Comparison of ENCODE assay signal across 17 cellular contexts in genomic region chr5:127326438-127326837, GRCh38. TPM values are rescaled to one million over a fixed set of nuclear protein-coding genes. Genes with fewer than 3 reads are reported as not detected.
DNase-seq lines count a peak whose midpoint lies in the region; ATAC-seq, FAIRE-seq and TF ChIP-seq lines count a peak whose summit lies in the region.
"Had no signal": no experiment of that assay in that cellular context is flagged by ENCODE, and none has a peak within 500 bp of the region (broad histone marks: within the 10 kb centered on the region; RNA-seq: fewer than 3 reads in every experiment).

No MANE protein-coding gene starts in this region.

- no peak overlapping the region for H2BK20ac ChIP-seq in H9 (ENCODE audit: low read depth, low read length, poor library complexity, severe bottlenecking)

- H3K4ac ChIP-seq in H9 (ENCODE audit: low read depth, low read length) (no peak overlapping the region), mesendoderm (ENCODE audit: low read depth, low read length) (no peak overlapping the region)

- peaks cover 3% of the 10 kb centered on the region for H4K20me1 ChIP-seq in H9 (ENCODE audit: control insufficient read depth, insufficient read depth, insufficient read length)
- H4K20me1 ChIP-seq: BLaER1 had no signal

- no peak overlapping the region for H3K27ac ChIP-seq in C4-2B
- H3K27ac ChIP-seq in H9 (ENCODE audit: insufficient read length, low read depth, low read length) = no peak overlapping the region
- H3K27ac ChIP-seq in mesendoderm (ENCODE audit: low read depth, low read length) = no peak overlapping the region
- H3K27ac ChIP-seq: BLaER1, GM23248 had no signal

- H3K23ac ChIP-seq in H9 (ENCODE audit: insufficient read length, low read depth, low read length) (no peak overlapping the region), mesendoderm (ENCODE audit: low read length) (no peak overlapping the region)

- no peaks in the 10 kb centered on the region for H3K9me3 ChIP-seq in H9 (ENCODE audit: control insufficient read depth, low read depth, low read length)
- H3K9me3 ChIP-seq: BLaER1, MG63 had no signal

- H3K14ac ChIP-seq in H9 (ENCODE audit: insufficient read depth, low read length) = no peak overlapping the region

- CTCF ChIA-PET in HEK293T (lab: Yijun Ruan, JAX) = interaction anchor here (1.2 kb wide), 1 partner anchor 12 kb away, joined by 4 read pairs; no protein-coding TSS in a partner anchor

- no peak for FAIRE-seq in GM19239 (lab: Jason Lieb, UNC)

- H2BK15ac ChIP-seq in H9 (ENCODE audit: low read depth, low read length) (no peak overlapping the region), mesendoderm (replicated peaks; ENCODE audit: low read depth) (no peak overlapping the region)

- H3K56ac ChIP-seq in H9 (ENCODE audit: insufficient read length, low read depth, low read length) (no peak overlapping the region), mesendoderm (ENCODE audit: low read length) (no peak overlapping the region)

- POLR2A ChIA-PET in HEK293T (lab: Yijun Ruan, JAX) = no interaction called here

- H3K27me3 Mint-ChIP-seq in H9 (ENCODE audit: low read depth) = no peaks in the 10 kb centered on the region

- no peak overlapping the region for H4K5ac ChIP-seq in H9 (ENCODE audit: insufficient read length, low read depth, low read length)
- H4K5ac ChIP-seq in mesendoderm (ENCODE audit: low read length) = no peak overlapping the region

- H2BK12ac ChIP-seq in H9 (ENCODE audit: insufficient read length, low read depth, low read length) = no peak overlapping the region

- H2BK5ac ChIP-seq in H9 (ENCODE audit: insufficient read length, low read length) (no peak overlapping the region), mesendoderm (ENCODE audit: low read length) (no peak overlapping the region)

- H3K79me1 ChIP-seq in H9 (ENCODE audit: insufficient read depth, low read depth, low read length, poor library complexity, severe bottlenecking) (no peaks in the 10 kb centered on the region), mesendoderm (ENCODE audit: low read length) (no peaks in the 10 kb centered on the region)

- H3K27me3 ChIP-seq in H9 (ENCODE audit: insufficient read depth, low read length) (no peaks in the 10 kb centered on the region), mesendoderm (ENCODE audit: insufficient read depth, low read length, poor library complexity) (no peaks in the 10 kb centered on the region)
- H3K27me3 ChIP-seq: BLaER1 had no signal

- H3K4me1 Mint-ChIP-seq in H9 = peaks cover 63 to 74% of the 10 kb centered on the region in 2 experiments

- TF ChIP-seq CTCF in C4-2B (conservative IDR thresholded peaks at IDR 0.05) (peak; percentile 32; the same call in 1 of the 2 replicates), H9 (conservative IDR thresholded peaks at IDR 0.05) (peak; percentile 42)

- H3K23me2 ChIP-seq in H9 (ENCODE audit: insufficient read length, low read depth, low read length, poor library complexity, severe bottlenecking) = no peaks in the 10 kb centered on the region

- no peak overlapping the region for H3K4me3 Mint-ChIP-seq in H9
- H3K4me3 Mint-ChIP-seq: T-helper 17 cell had no signal

- H2AK5ac ChIP-seq in H9 (ENCODE audit: insufficient read length, low read length) = no peak overlapping the region
- H2AK5ac ChIP-seq in mesendoderm (ENCODE audit: low read length) = no peak overlapping the region

- no peaks in the 10 kb centered on the region for H3K36me3 ChIP-seq in mesendoderm (ENCODE audit: control insufficient read depth, insufficient read depth, low read length)
- H3K36me3 ChIP-seq: BLaER1, MG63 had no signal

- no peak overlapping the region for H2AFZ ChIP-seq in H9 (ENCODE audit: low read length)
- H2AFZ ChIP-seq: GM23248 had no signal

- H3K79me2 ChIP-seq in H9 (ENCODE audit: insufficient read depth, low read length) (peaks cover 2% of the 10 kb centered on the region; the same call in 1 of the 2 replicates), mesendoderm (ENCODE audit: control insufficient read depth, insufficient read depth, low read length) (no peaks in the 10 kb centered on the region)

- no peak overlapping the region for H4K8ac ChIP-seq in H9 (replicated peaks; ENCODE audit: insufficient read length, low read depth, low read length)
- no peak overlapping the region for H4K8ac ChIP-seq in mesendoderm (ENCODE audit: low read depth, low read length)

- ATAC-seq in GM18868 (IDR thresholded peaks at IDR 0.05; ENCODE audit: unreplicated experiment) = no peak
- ATAC-seq: T-helper 17 cell had no signal

- no peaks in the 10 kb centered on the region for H3K9me3 Mint-ChIP-seq in H9

- no peak overlapping the region for H2BK120ac ChIP-seq in H9 (ENCODE audit: low read depth, low read length, poor library complexity, severe bottlenecking)
- no peak overlapping the region for H2BK120ac ChIP-seq in mesendoderm (ENCODE audit: low read depth, low read length)

- H3K4me3 ChIP-seq in mesendoderm (ENCODE audit: low read length) = no peak overlapping the region
- H3K4me3 ChIP-seq: BLaER1, GM23248, MG63 had no signal

- H3K4me1 ChIP-seq in H9 (ENCODE audit: insufficient read depth, low read length) (peaks cover 17% of the 10 kb centered on the region; the same call in 1 of the 2 replicates), mesendoderm (ENCODE audit: control insufficient read depth, low read depth, low read length) (peaks cover 6% of the 10 kb centered on the region)

- peak overlapping the region in 1 of 3 experiments; percentile 88; a peak in 2 of 7 replicates for H3K27ac Mint-ChIP-seq in H9
- H3K27ac Mint-ChIP-seq: T-helper 17 cell had no signal

- H3T11ph ChIP-seq in H9 (ENCODE audit: low read length) = no peak overlapping the region

- no peak overlapping the region for H3K9ac ChIP-seq in H9 (ENCODE audit: extremely low read depth, insufficient read length, low read length)
- H3K9ac ChIP-seq in mesendoderm (ENCODE audit: low read length) = no peak overlapping the region
- H3K9ac ChIP-seq: BLaER1, GM23248 had no signal

- whole genome bisulfite sequencing in H9 (ENCODE audit: extremely low coverage, insufficient read length, low lambda C conversion rate) = no CpG with 5 or more reads among the region's 4 CpGs
- WGBS in mesendoderm (ENCODE audit: extremely low coverage, insufficient coverage, low lambda C conversion rate) = no CpG with 5 or more reads among the region's 4 CpGs

- DNase-seq in H9 = no peak
- DNase-seq in astrocyte of the hippocampus (ENCODE audit: low read depth, low spot score) = peak; percentile 3
- peak; percentile 30 for DNase-seq in mesendoderm
- DNase-seq in GM19239 (ENCODE audit: insufficient read length, low spot score) = no peak
- DNase-seq in HEK293T (ENCODE audit: extremely low spot score) = no peak
- DNase-seq: GM23248, MG63, NCI-H1105 treated with DMSO at 0.1 percent for 48 hours, NCI-H1694 treated with DMSO at 0.1 percent for 48 hours, NCI-H2107, NCI-H2227 treated with DMSO at 0.1 percent for 48 hours, NCI-H524 treated with DMSO at 0.1 percent for 48 hours, RPMI8226, T-helper 17 cell had no signal

- no peak overlapping the region for H4K91ac ChIP-seq in H9 (ENCODE audit: insufficient read length, low read depth, low read length)

- H3K18ac ChIP-seq in H9 (ENCODE audit: insufficient read length, low read depth, low read length) = no peak overlapping the region
- H3K18ac ChIP-seq in mesendoderm (ENCODE audit: low read length) = no peak overlapping the region

- peaks cover 0 to 4% (median 2%) of the 10 kb centered on the region in 3 experiments; a peak in 2 of 7 replicates for H3K36me3 Mint-ChIP-seq in H9 (ENCODE audit: insufficient read depth in 1 of 3, low read depth in 3 of 3)

- H3K4me2 ChIP-seq in H9 (ENCODE audit: insufficient read depth, insufficient read length, low read length) (no peak overlapping the region), mesendoderm (ENCODE audit: low read length) (no peak overlapping the region)
- H3K4me2 ChIP-seq: BLaER1 had no signal

TF ChIP-seq in HEK293T, 16 proteins besides CTCF, POLR2A, EP300 and RAD21:
- TF ChIP-seq ELF4 (IDR thresholded peaks at IDR 0.05) (no peak), NFRKB (IDR thresholded peaks at IDR 0.05) (no peak)

RNA-seq across cellular contexts. Expression of gene MEGF10, which starts 35.8 kb away (rescaled TPM):
- 36.5 and 38.5 TPM in 2 replicates for total RNA-seq in H9 (2021)
- 2.2 TPM for polyA plus RNA-seq in mesendoderm (2013, experiment 1 of 2)
- 2.0 TPM for polyA plus RNA-seq in mesendoderm (2013, experiment 2 of 2)
- total RNA-seq: GM23248, T-helper 17 cell had no signal
- polyA plus RNA-seq: GM23248 had no signal

Comparison
In these comparisons a context has a peak if more than half of its experiments do, and no peak if none do; other contexts are left out.
1. DNase-seq: peak in astrocyte of the hippocampus (single experiment) and mesendoderm (single experiment); none in H9 (single experiment), GM19239 (single experiment) and HEK293T (single experiment).